8 cellular contexts compared by ENCODE assay signal in the genomic region with DNA sequence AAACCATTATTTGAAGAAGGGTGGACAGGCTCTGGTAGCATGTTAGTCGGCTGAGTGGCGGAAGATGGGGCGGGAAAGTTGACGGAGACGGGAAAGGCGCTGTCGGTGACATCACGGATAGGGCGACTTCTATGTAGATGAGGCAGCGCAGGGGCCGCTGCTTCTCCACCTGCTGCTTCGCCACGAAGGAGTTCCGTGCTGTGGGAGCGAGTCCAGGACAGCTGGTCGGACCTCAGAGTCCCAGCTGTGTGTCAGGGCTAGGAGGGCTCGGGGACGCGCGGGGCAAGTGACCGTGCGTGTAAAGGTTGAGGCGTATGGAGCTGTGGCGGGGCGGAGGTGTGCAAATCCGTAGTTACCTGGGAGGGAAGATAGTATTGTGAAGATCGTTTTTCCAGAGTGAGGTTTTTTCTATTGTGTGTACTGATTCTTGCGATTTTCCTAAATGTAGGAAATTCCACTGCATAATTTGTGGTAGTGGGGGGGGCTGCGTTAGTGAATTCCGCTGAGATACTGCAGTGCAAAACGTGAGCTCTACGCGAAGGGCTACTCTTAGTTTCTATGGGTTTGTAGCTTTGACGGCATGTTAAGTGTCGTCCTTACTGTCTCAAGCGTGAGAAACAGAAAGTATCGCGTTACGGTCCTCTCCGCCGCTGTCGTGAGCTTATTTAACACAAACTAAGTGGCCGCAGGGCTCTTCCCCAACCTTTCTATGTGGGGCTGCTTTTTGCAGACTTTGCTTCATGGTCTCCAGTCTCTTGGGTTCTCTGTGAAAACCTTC.
A peak's percentile ranks its signal among the peaks of the same experiment; 100 is the strongest.
DNase-seq lines count a peak whose midpoint lies in the region; ATAC-seq, FAIRE-seq and TF ChIP-seq lines count a peak whose summit lies in the region.

No MANE protein-coding gene starts in this region.

- H3K9ac ChIP-seq in Karpas-422 (ENCODE audit: low read length) (peak overlapping the region; percentile 74), K562 (ENCODE audit: insufficient read depth in 1 of 2, low read depth in 2 of 2, low read length in 2 of 2) (peak overlapping the region; percentile 77 to 95; a peak in 3 of 4 replicates), iPS-15b (ENCODE audit: low read depth, low read length) (peak overlapping the region; percentile 99), skeletal muscle satellite cell (ENCODE audit: low read depth, low read length) (no peak overlapping the region)

- peak in 1 of 2 experiments; percentile 34; a peak in 2 of 4 replicates for TF ChIP-seq RAD21 in K562 (CRISPR knock-in tag; conservative IDR thresholded peaks at IDR 0.05 in 1 of 2, IDR thresholded peaks at IDR 0.05 in 1 of 2)

- TSS peak; percentile 100 for BruUV-seq in K562 (replicated peaks; lab: Mats Ljungman, UMichigan)

- H3K36me3 ChIP-seq in Karpas-422 (ENCODE audit: insufficient read depth, low read length) (no peaks in the 10 kb centered on the region), K562 (ENCODE audit: control insufficient read depth, insufficient read depth, low read length) (no peaks in the 10 kb centered on the region), iPS-15b (ENCODE audit: control insufficient read depth, insufficient read depth, low read length) (no peaks in the 10 kb centered on the region), skeletal muscle satellite cell (ENCODE audit: insufficient read depth, low read length) (no peaks in the 10 kb centered on the region)

- H2AFZ ChIP-seq in Karpas-422 (ENCODE audit: low read length) (peak overlapping the region; percentile 88), K562 (ENCODE audit: low read depth, low read length) (peak overlapping the region; percentile 87)

- DNase-seq in CD1c-positive myeloid dendritic cell (ENCODE audit: extremely low spot score) (peak; percentile 74), Karpas-422 (peak; percentile 91), T-helper 22 cell (ENCODE audit: low read depth) (peak; percentile 21), K562 (ENCODE audit: extremely low read depth in 1 of 4, low spot score in 3 of 4) (peak; percentile 34 to 85 (median 47)), NCI-H2171 treated with DMSO at 0.1 percent for 48 hours (lab: John Stamatoyannopoulos, UW) (no peak)

- H4K20me1 ChIP-seq in Karpas-422 (ENCODE audit: insufficient read depth, low read depth, low read length) (no peaks in the 10 kb centered on the region), K562 (replicated peaks; ENCODE audit: control insufficient read depth, insufficient read depth, low read length) (no peaks in the 10 kb centered on the region)

- H3K4me3 ChIP-seq in Karpas-422 (ENCODE audit: low read length) (peak overlapping the region; percentile 78), K562 (peak overlapping the region; percentile 30), iPS-15b (ENCODE audit: low read depth, low read length) (peak overlapping the region; percentile 61), skeletal muscle satellite cell (ENCODE audit: low read length) (peak overlapping the region; percentile 61)

- no peaks in the 10 kb centered on the region for H3K9me2 ChIP-seq in Karpas-422 (replicated peaks; ENCODE audit: insufficient read depth, low read length)

- H3K27ac ChIP-seq in Karpas-422 (ENCODE audit: low read length) (0 out of 2 replicates have a peak overlapping the region, but pooled peaks have one; percentile 19), K562 (ENCODE audit: extremely low read depth, low read depth, low read length) (peak overlapping the region; percentile 95)

- H3K9me3 ChIP-seq in Karpas-422 (ENCODE audit: low read length) (no peaks in the 10 kb centered on the region), K562 (replicated peaks; ENCODE audit: control insufficient read depth, insufficient read depth, low read depth, low read length) (no peaks in the 10 kb centered on the region), iPS-15b (ENCODE audit: control insufficient read depth, insufficient read depth, low read length) (no peaks in the 10 kb centered on the region), skeletal muscle satellite cell (replicated peaks; ENCODE audit: low read length) (no peaks in the 10 kb centered on the region)

- no peak for TF ChIP-seq CTCF in K562 (IDR thresholded peaks at IDR 0.05 in 2 of 3, conservative IDR thresholded peaks at IDR 0.05 in 1 of 3; ENCODE audit: insufficient read depth in 2 of 3, low read depth in 1 of 3, low read length in 3 of 3)

- FAIRE-seq in K562 (lab: Jason Lieb, UNC): no peak

- TF ChIP-seq EP300 in K562 (IDR thresholded peaks at IDR 0.05; ENCODE audit: low read length): peak; percentile 22; the same call in 1 of the 2 replicates

- CTCF ChIA-PET in K562 (lab: Yijun Ruan, JAX; ENCODE audit: low intra/inter-chr PET ratio): no interaction called here

- in situ Hi-C loops in K562 (cut with MboI): no loop called here

- ATAC-seq in GM19438 (IDR thresholded peaks at IDR 0.05; ENCODE audit: low read depth, unreplicated experiment) (peak; percentile 75), K562 (peak; percentile 84)

- H3K4me2 ChIP-seq in Karpas-422 (ENCODE audit: low read depth, low read length, poor library complexity, severe bottlenecking): peak overlapping the region; percentile 88
- H3K4me2 ChIP-seq in K562 (ENCODE audit: insufficient read depth, low read length): peak overlapping the region; percentile 66
- peak overlapping the region; percentile 84 for H3K4me2 ChIP-seq in skeletal muscle satellite cell (ENCODE audit: low read length)

- POLR2A ChIA-PET in K562 (lab: Yijun Ruan, JAX): interaction anchor here (0.9 to 1.3 kb wide), 4 partner anchors 71 to 260 kb away, joined by 4 to 13 read pairs (median 4); no protein-coding TSS in a partner anchor

- TF ChIP-seq POLR2A in K562 (conservative IDR thresholded peaks at IDR 0.05): peak; percentile 100

- H3K4me1 ChIP-seq in Karpas-422 (ENCODE audit: low read length) (peaks cover 17% of the 10 kb centered on the region), K562 (replicated peaks in 1 of 2; ENCODE audit: control insufficient read depth in 2 of 2, insufficient read depth in 2 of 2, low read length in 2 of 2) (peaks cover 0 to 7% of the 10 kb centered on the region in 2 experiments; a peak in 3 of 5 replicates), iPS-15b (ENCODE audit: control insufficient read depth, insufficient read depth, low read length) (no peaks in the 10 kb centered on the region), skeletal muscle satellite cell (ENCODE audit: control insufficient read depth, insufficient read depth, low read length) (peaks cover 4% of the 10 kb centered on the region)

- intact Hi-C loops in K562 (cut with micrococcal nuclease): loop anchor here (2.0 kb wide), 1 partner anchor 71 kb away; no protein-coding TSS in a partner anchor

- H3K79me2 ChIP-seq in Karpas-422 (ENCODE audit: low read length) (no peaks in the 10 kb centered on the region), K562 (ENCODE audit: control insufficient read depth, insufficient read depth, low read length) (no peaks in the 10 kb centered on the region)

- H3K27me3 ChIP-seq in Karpas-422 (ENCODE audit: low read length) (no peaks in the 10 kb centered on the region), K562 (ENCODE audit: control insufficient read depth in 2 of 2, insufficient read depth in 2 of 2, low read length in 2 of 2) (no peaks in the 10 kb centered on the region), iPS-15b (ENCODE audit: control insufficient read depth, insufficient read depth, low read length) (no peaks in the 10 kb centered on the region), skeletal muscle satellite cell (ENCODE audit: control insufficient read depth, insufficient read depth, low read length) (peaks cover 32% of the 10 kb centered on the region)

- H3K9me1 ChIP-seq in K562 (ENCODE audit: control insufficient read depth, insufficient read depth, low read length): no peaks in the 10 kb centered on the region

- WGBS in K562 (ENCODE audit: insufficient coverage, low coverage, missing lambda C conversion rate): 58% methylated on average over 29 of the region's 43 CpGs

TF ChIP-seq in K562, 482 proteins besides CTCF, POLR2A, EP300 and RAD21 (continues in another document):
- peak; percentile 79 for TF ChIP-seq HNRNPLL (IDR thresholded peaks at IDR 0.05; ENCODE audit: low read depth, low read length, poor library complexity, severe bottlenecking)
- TF ChIP-seq, protein P1, sequence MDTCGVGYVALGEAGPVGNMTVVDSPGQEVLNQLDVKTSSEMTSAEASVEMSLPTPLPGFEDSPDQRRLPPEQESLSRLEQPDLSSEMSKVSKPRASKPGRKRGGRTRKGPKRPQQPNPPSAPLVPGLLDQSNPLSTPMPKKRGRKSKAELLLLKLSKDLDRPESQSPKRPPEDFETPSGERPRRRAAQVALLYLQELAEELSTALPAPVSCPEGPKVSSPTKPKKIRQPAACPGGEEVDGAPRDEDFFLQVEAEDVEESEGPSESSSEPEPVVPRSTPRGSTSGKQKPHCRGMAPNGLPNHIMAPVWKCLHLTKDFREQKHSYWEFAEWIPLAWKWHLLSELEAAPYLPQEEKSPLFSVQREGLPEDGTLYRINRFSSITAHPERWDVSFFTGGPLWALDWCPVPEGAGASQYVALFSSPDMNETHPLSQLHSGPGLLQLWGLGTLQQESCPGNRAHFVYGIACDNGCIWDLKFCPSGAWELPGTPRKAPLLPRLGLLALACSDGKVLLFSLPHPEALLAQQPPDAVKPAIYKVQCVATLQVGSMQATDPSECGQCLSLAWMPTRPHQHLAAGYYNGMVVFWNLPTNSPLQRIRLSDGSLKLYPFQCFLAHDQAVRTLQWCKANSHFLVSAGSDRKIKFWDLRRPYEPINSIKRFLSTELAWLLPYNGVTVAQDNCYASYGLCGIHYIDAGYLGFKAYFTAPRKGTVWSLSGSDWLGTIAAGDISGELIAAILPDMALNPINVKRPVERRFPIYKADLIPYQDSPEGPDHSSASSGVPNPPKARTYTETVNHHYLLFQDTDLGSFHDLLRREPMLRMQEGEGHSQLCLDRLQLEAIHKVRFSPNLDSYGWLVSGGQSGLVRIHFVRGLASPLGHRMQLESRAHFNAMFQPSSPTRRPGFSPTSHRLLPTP (IDR thresholded peaks at IDR 0.05; ENCODE audit: borderline replicate concordance, extremely low read depth, insufficient read length): no peak
- TF ChIP-seq HNRNPUL1 (IDR thresholded peaks at IDR 0.05; ENCODE audit: low read length): peak; percentile 98
- peak; percentile 97 for TF ChIP-seq GTF2F1 (IDR thresholded peaks at IDR 0.05; ENCODE audit: low read depth, low read length)
- peak; percentile 73 for TF ChIP-seq MBD2 (IDR thresholded peaks at IDR 0.05; ENCODE audit: borderline replicate concordance, low read depth)
- peak in 1 of 2 experiments; percentile 60; a peak in 2 of 4 replicates for TF ChIP-seq SIN3A (IDR thresholded peaks at IDR 0.05; ENCODE audit: borderline replicate concordance in 2 of 2, control insufficient read depth in 1 of 2, low read depth in 2 of 2, low read length in 2 of 2)
- TF ChIP-seq MYC (IDR thresholded peaks at IDR 0.05; ENCODE audit: low read depth, low read length): no peak
- TF ChIP-seq MYC (CRISPR knock-in tag; IDR thresholded peaks at IDR 0.05; ENCODE audit: borderline replicate concordance, low read depth): peak; percentile 81; the same call in 1 of the 2 replicates
- peak in 1 of 2 experiments; percentile 36; a peak in 1 of 4 replicates for TF ChIP-seq HDAC1 (IDR thresholded peaks at IDR 0.05)
- TF ChIP-seq KAT2B (IDR thresholded peaks at IDR 0.05; ENCODE audit: low read depth, low read length): no peak
- peak; percentile 48 for TF ChIP-seq RBM39 (optimal IDR thresholded peaks at IDR 0.05; ENCODE audit: low read depth, low read length)
